Comparison of ENCODE assay signal across 8 cellular contexts in genomic region chr6:135182120-135182992, GRCh38. TPM values are rescaled to one million over a fixed set of nuclear protein-coding genes. Genes with fewer than 3 reads are reported as not detected.
DNase-seq lines count a peak whose midpoint lies in the region; ATAC-seq and TF ChIP-seq lines count a peak whose summit lies in the region.

No MANE protein-coding gene starts in this region.

- peak overlapping the region; percentile 71 for H3K27ac ChIP-seq in SU-DHL-6 (ENCODE audit: low read depth, low read length)
- no peak overlapping the region for H3K27ac ChIP-seq in brain microvascular endothelial cell

- TF ChIP-seq POLR2A in GM19193 (IDR thresholded peaks at IDR 0.05; ENCODE audit: extremely low read depth, insufficient read depth, insufficient read length): peak; percentile 21

- peak overlapping the region; percentile 78 for H2AFZ ChIP-seq in SU-DHL-6 (ENCODE audit: low read depth, low read length, severe bottlenecking)

- peak overlapping the region; percentile 86 for H3K9ac ChIP-seq in SU-DHL-6 (ENCODE audit: low read length)

- H3K27me3 ChIP-seq in BE2C: peaks cover 27% of the 10 kb centered on the region
- no peaks in the 10 kb centered on the region for H3K27me3 ChIP-seq in SU-DHL-6 (ENCODE audit: low read length)
- H3K27me3 ChIP-seq in brain microvascular endothelial cell (replicated peaks): no peaks in the 10 kb centered on the region

- H3K9me3 ChIP-seq in BE2C: no peaks in the 10 kb centered on the region; the same call in 1 of the 2 replicates
- no peaks in the 10 kb centered on the region for H3K9me3 ChIP-seq in SU-DHL-6 (ENCODE audit: insufficient read depth, low read length)

- peak overlapping the region; percentile 100 for H3K4me2 ChIP-seq in SU-DHL-6 (ENCODE audit: low read depth, low read length, poor library complexity, severe bottlenecking)

- no peaks in the 10 kb centered on the region for H3K9me2 ChIP-seq in SU-DHL-6 (replicated peaks; ENCODE audit: insufficient read depth, low read length)

- H4K20me1 ChIP-seq in SU-DHL-6 (ENCODE audit: low read depth, low read length): 0 out of 2 replicates have a peak, but pooled peaks cover 3% of the 10 kb centered on the region

- ATAC-seq in HG03432 (IDR thresholded peaks at IDR 0.05; ENCODE audit: unreplicated experiment) (peak; percentile 13), left lobe of liver (peak; percentile 73)

- H3K79me2 ChIP-seq in SU-DHL-6 (ENCODE audit: insufficient read depth, low read length): peaks cover 8% of the 10 kb centered on the region

- TF ChIP-seq CTCF in BE2C (IDR thresholded peaks at IDR 0.05; ENCODE audit: low read depth, low read length) (no peak), SU-DHL-6 (IDR thresholded peaks at IDR 0.05; ENCODE audit: insufficient read depth, low read length, poor library complexity, severe bottlenecking) (no peak), brain microvascular endothelial cell (IDR thresholded peaks at IDR 0.05; ENCODE audit: low read depth, low read length, missing control alignments) (no peak)

- peak overlapping the region; percentile 68 for H3K4me3 ChIP-seq in BE2C (ENCODE audit: low read depth, low read length)
- peak overlapping the region; percentile 62 for H3K4me3 ChIP-seq in SU-DHL-6 (ENCODE audit: insufficient read depth, low read length, poor library complexity, severe bottlenecking)
- peak overlapping the region; percentile 61 for H3K4me3 ChIP-seq in brain microvascular endothelial cell (ENCODE audit: low read depth, low read length)

- H3K36me3 ChIP-seq in BE2C: no peaks in the 10 kb centered on the region
- 0 out of 2 replicates have a peak, but pooled peaks cover under 1% of the 10 kb centered on the region for H3K36me3 ChIP-seq in SU-DHL-6 (ENCODE audit: low read length)
- no peaks in the 10 kb centered on the region for H3K36me3 ChIP-seq in brain microvascular endothelial cell (replicated peaks)

- peak; percentile 25 for DNase-seq in BE2C
- no peak for DNase-seq in brain microvascular endothelial cell
- DNase-seq in left lobe of liver (ENCODE audit: low spot score): peak; percentile 54
- DNase-seq in stimulated activated CD8-positive, alpha-beta memory T cell treated with anti-CD3 and anti-CD28 coated beads, Interleukin-2, amount 100 ng/mL, for 48 hours (ENCODE audit: low read depth in 2 of 2): peak; percentile 39 to 48
- no peak for DNase-seq in pons (ENCODE audit: low spot score)

- H3K4me1 ChIP-seq in BE2C: no peaks in the 10 kb centered on the region

- H3F3A ChIP-seq in SU-DHL-6 (ENCODE audit: insufficient read depth): peaks cover 38% of the 10 kb centered on the region

- in situ Hi-C loops in brain microvascular endothelial cell (cut with HindIII; ENCODE audit: low pct_ligation_motif_present, low sequenced_read_pairs): no loop called here

RNA-seq across cellular contexts. Expression of gene MYB, which starts 1.2 kb away (rescaled TPM):
- polyA plus RNA-seq in BE2C (2012; ENCODE audit: insufficient read depth, insufficient read length, low read depth): 1.2 TPM
- total RNA-seq in left lobe of liver: 0.18 TPM

Comparison
In these comparisons a context has a peak if more than half of its experiments do, and no peak if none do; other contexts are left out.
1. DNase-seq: peak in BE2C (single experiment), left lobe of liver (single experiment) and stimulated activated CD8-positive, alpha-beta memory T cell treated with anti-CD3 and anti-CD28 coated beads, Interleukin-2, amount 100 ng/mL, for 48 hours (2 of 2); none in brain microvascular endothelial cell (single experiment) and pons (single experiment).
2. Peak in every context shown above with its lines, with median percentiles within 50 percentile points of each other: H3K4me3 ChIP-seq.